Comparison of ENCODE assay signal across 25 cellular contexts in the genomic region with DNA sequence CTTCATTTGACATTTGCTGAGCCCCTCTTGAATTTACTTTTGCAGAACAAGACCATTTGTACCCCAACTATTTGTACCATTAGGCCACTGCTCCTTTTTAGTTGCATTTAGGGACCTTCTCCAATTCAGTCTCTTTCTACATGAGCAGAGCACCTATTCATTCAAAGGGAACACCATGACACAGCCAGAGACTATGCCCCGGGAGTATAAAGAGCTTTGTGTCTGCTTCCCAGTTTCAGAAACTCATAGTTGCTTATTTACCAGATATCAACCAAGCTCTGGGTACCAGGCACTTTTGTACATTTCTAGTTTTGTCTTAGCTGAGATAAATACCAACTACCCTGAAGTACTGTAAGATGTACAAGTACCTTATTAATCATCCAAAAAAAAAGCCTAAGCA.
"Had no signal": no experiment of that assay in that cellular context is flagged by ENCODE, and none has a peak within 500 bp of the region (broad histone marks: within the 10 kb centered on the region; RNA-seq: fewer than 3 reads in every experiment).

No MANE protein-coding gene starts in this region.

- H3K36me3 Mint-ChIP-seq: WTC11 had no signal

- H3K4me3 ChIP-seq: ascending aorta, body of pancreas had no signal

- H3K27ac ChIP-seq: ascending aorta, body of pancreas had no signal

- H3K4me3 Mint-ChIP-seq: activated CD8-positive, alpha-beta T cell treated with anti-CD3 and anti-CD28 coated beads, Interleukin-2, amount 10 ng/mL, durations not matched to agents 7 days and 5 days; activated naive CD4-positive, alpha-beta T cell treated with anti-CD3 and anti-CD28 coated beads, Interleukin-2, amount 50 U/mL, for 24 hours; activated T-cell treated with anti-CD3 and anti-CD28 coated beads, Interleukin-2, amount 50 U/mL, for 24 hours; activated T-helper 1 cell treated with anti-CD3 and anti-CD28 coated beads, Interleukin-12 subunit alpha, Interleukin-12 subunit beta, Interleukin-2, Interleukin-4 antibody, amounts not matched to agents 30 ng/mL and 10 ng/mL and 1 ng/mL, durations not matched to agents 14 hours and 24 hours and 36 hours; T-helper 1 cell treated with Interleukin-12 subunit alpha and Interleukin-12 subunit beta and Interleukin-4 antibody, amounts not matched to agents 30 μg/mL and 1 μg/mL, for 36 hours; WTC11 had no signal

- DNase-seq: activated CD4-positive, alpha-beta T cell treated with anti-CD3 and anti-CD28 coated beads for 48 hours; activated CD4-positive, alpha-beta T cell treated with anti-CD3 and anti-CD28 coated beads, Interleukin-2, amount 50 U/mL, for 4 hours; activated CD4-positive, CD25-positive, alpha-beta regulatory T cell treated with anti-CD3 and anti-CD28 coated beads, Interleukin-2, amount 50 U/mL, for 72 hours; activated CD8-positive, alpha-beta T cell treated with anti-CD3 and anti-CD28 coated beads, Interleukin-2, amount 10 ng/mL, durations not matched to agents 7 days and 5 days; activated effector memory CD4-positive, alpha-beta T cell treated with Interleukin-2 at 50 U/mL for 16 hours; activated naive CD4-positive, alpha-beta T cell; activated T-cell treated with anti-CD3 and anti-CD28 coated beads, Interleukin-2, amount 50 U/mL, for 24 hours; body of pancreas; Kasumi-1; NCI-H1105 treated with DMSO at 0.1 percent for 48 hours; NCI-H1436 treated with DMSO at 0.1 percent for 48 hours; NCI-H187; NCI-H2081; NCI-H510A treated with DMSO at 0.1 percent for 48 hours; NK-92 treated with Interleukin-12 subunit alpha and Interleukin-12 subunit beta, amount 100 ng/mL, for 24 hours; OCI-M1; RPMI8226; SK-N-SH had no signal

- H3K9me3 Mint-ChIP-seq: activated naive CD4-positive, alpha-beta T cell treated with anti-CD3 and anti-CD28 coated beads, Interleukin-2, amount 50 U/mL, for 24 hours; activated T-cell treated with anti-CD3 and anti-CD28 coated beads, Interleukin-2, amount 50 U/mL, for 24 hours; activated T-helper 1 cell treated with anti-CD3 and anti-CD28 coated beads, Interleukin-12 subunit alpha, Interleukin-12 subunit beta, Interleukin-2, Interleukin-4 antibody, amounts not matched to agents 30 ng/mL and 10 ng/mL and 1 ng/mL, durations not matched to agents 14 hours and 24 hours and 36 hours; T-helper 1 cell treated with Interleukin-12 subunit alpha and Interleukin-12 subunit beta and Interleukin-4 antibody, amounts not matched to agents 30 μg/mL and 1 μg/mL, for 36 hours; WTC11 had no signal

- H3K27ac Mint-ChIP-seq: activated CD8-positive, alpha-beta T cell treated with anti-CD3 and anti-CD28 coated beads, Interleukin-2, amount 10 ng/mL, durations not matched to agents 7 days and 5 days; activated naive CD4-positive, alpha-beta T cell treated with anti-CD3 and anti-CD28 coated beads, Interleukin-2, amount 50 U/mL, for 24 hours; activated T-cell treated with anti-CD3 and anti-CD28 coated beads, Interleukin-2, amount 50 U/mL, for 24 hours; activated T-helper 1 cell treated with anti-CD3 and anti-CD28 coated beads, Interleukin-12 subunit alpha, Interleukin-12 subunit beta, Interleukin-2, Interleukin-4 antibody, amounts not matched to agents 30 ng/mL and 10 ng/mL and 1 ng/mL, durations not matched to agents 14 hours and 24 hours and 36 hours; T-helper 1 cell treated with Interleukin-12 subunit alpha and Interleukin-12 subunit beta and Interleukin-4 antibody, amounts not matched to agents 30 μg/mL and 1 μg/mL, for 36 hours had no signal

- ATAC-seq: activated CD8-positive, alpha-beta T cell treated with anti-CD3 and anti-CD28 coated beads, Interleukin-2, amount 10 ng/mL, durations not matched to agents 7 days and 5 days; body of pancreas; Panc1; Right ventricle myocardium inferior; WTC11 had no signal

- H3K27me3 Mint-ChIP-seq: activated naive CD4-positive, alpha-beta T cell treated with anti-CD3 and anti-CD28 coated beads, Interleukin-2, amount 50 U/mL, for 24 hours; activated T-cell treated with anti-CD3 and anti-CD28 coated beads, Interleukin-2, amount 50 U/mL, for 24 hours had no signal

- H3K27me3 ChIP-seq: ascending aorta, body of pancreas had no signal
